Comparison of ENCODE assay signal across 10 cellular contexts in genomic region chr9:22158983-22159382, GRCh38.
DNase-seq lines count a peak whose midpoint lies in the region; ATAC-seq and TF ChIP-seq lines count a peak whose summit lies in the region.
"Had no signal": no experiment of that assay in that cellular context is flagged by ENCODE, and none has a peak within 500 bp of the region (broad histone marks: within the 10 kb centered on the region; RNA-seq: fewer than 3 reads in every experiment).

No MANE protein-coding gene starts in this region.

- ATAC-seq in WTC11 (no peak), left ventricle myocardium superior (peak; percentile 86), T-cell (replicated peaks in 1 of 4) (no peak)
- ATAC-seq in stimulated activated memory B cell treated with anti-CD40 and anti-IgM and Interleukin-4, amounts not matched to agents 10 μg/mL and 1 μg/mL and 100 μg/mL, for 72 hours = no peak

- H3K9me3 Mint-ChIP-seq in WTC11 (no peaks in the 10 kb centered on the region), T-cell (no peaks in the 10 kb centered on the region)
- H3K9me3 Mint-ChIP-seq in stimulated activated memory B cell treated with anti-CD40 and anti-IgM and Interleukin-4, amounts not matched to agents 10 μg/mL and 1 μg/mL and 100 μg/mL, for 72 hours = no peaks in the 10 kb centered on the region

- peak overlapping the region; percentile 3 for H3K9ac ChIP-seq in skeletal muscle satellite cell (ENCODE audit: low read depth, low read length)

- H3K4me2 ChIP-seq in skeletal muscle satellite cell (ENCODE audit: low read length) = peak overlapping the region; percentile 45

- TF ChIP-seq CTCF in WTC11 (IDR thresholded peaks at IDR 0.05) = no peak
- no peak for TF ChIP-seq CTCF in GM13977 (IDR thresholded peaks at IDR 0.05; ENCODE audit: extremely low read depth, insufficient read depth, missing control alignments)

- DNase-seq in HuH-7 (ENCODE audit: low spot score) = peak; percentile 43
- DNase-seq in WTC11 (ENCODE audit: low spot score) = no peak
- peak; percentile 39 for DNase-seq in left ventricle myocardium superior
- no peak for DNase-seq in GM13977 (ENCODE audit: low spot score)
- no peak for DNase-seq in NCI-H1092 treated with DMSO at 0.1 percent for 48 hours (lab: John Stamatoyannopoulos, UW)
- no peak for DNase-seq in T-cell
- DNase-seq: NCI-H1105 had no signal

- in situ Hi-C loops in GM13977 (cut with MboI; ENCODE audit: low pct_unique_long_range_greater_than_20kb, low sequenced_read_pairs, unreplicated experiment) = no loop called here

- CTCF ChIA-PET in WTC11 (lab: Charles Lee) (interaction anchor here (1.1 kb wide), 1 partner anchor 85 kb away, joined by 4 read pairs; no protein-coding TSS in a partner anchor), T-cell (lab: Charles Lee) (interaction anchor here in 1 of 2 donors (0.6 kb wide), 1 partner anchor 110 kb away, joined by 3 read pairs; no protein-coding TSS in a partner anchor)

- H3K4me1 Mint-ChIP-seq in WTC11 (no peaks in the 10 kb centered on the region), T-cell (peaks cover 0 to 2% (median 2%) of the 10 kb centered on the region in 3 donors)
- peaks cover 18% of the 10 kb centered on the region for H3K4me1 Mint-ChIP-seq in stimulated activated memory B cell treated with anti-CD40 and anti-IgM and Interleukin-4, amounts not matched to agents 10 μg/mL and 1 μg/mL and 100 μg/mL, for 72 hours

- no peak overlapping the region for H3K4me3 ChIP-seq in skeletal muscle satellite cell (ENCODE audit: low read length)
- H3K4me3 ChIP-seq: HAP-1 had no signal

- H3K9me3 ChIP-seq in skeletal muscle satellite cell (replicated peaks; ENCODE audit: low read length) = no peaks in the 10 kb centered on the region
- H3K9me3 ChIP-seq: HAP-1 had no signal

- POLR2A ChIA-PET in WTC11 (lab: Charles Lee) (interaction anchor here (0.6 kb wide), 1 partner anchor 485 kb away, joined by 3 read pairs; no protein-coding TSS in a partner anchor), T-cell (lab: Charles Lee) (interaction anchor here in 1 of 2 donors (0.6 kb wide), 1 partner anchor 13 kb away, joined by 3 read pairs; no protein-coding TSS in a partner anchor)

- no peak overlapping the region for H3K27ac Mint-ChIP-seq in WTC11
- no peak overlapping the region for H3K27ac Mint-ChIP-seq in stimulated activated memory B cell treated with anti-CD40 and anti-IgM and Interleukin-4, amounts not matched to agents 10 μg/mL and 1 μg/mL and 100 μg/mL, for 72 hours
- H3K27ac Mint-ChIP-seq in T-cell = no peak overlapping the region

- H3K36me3 ChIP-seq in skeletal muscle satellite cell (ENCODE audit: insufficient read depth, low read length) = no peaks in the 10 kb centered on the region
- H3K36me3 ChIP-seq: HAP-1 had no signal

- H3K27me3 ChIP-seq in skeletal muscle satellite cell (ENCODE audit: control insufficient read depth, insufficient read depth, low read length) = no peaks in the 10 kb centered on the region

- intact Hi-C loops in left ventricle myocardium superior (cut with micrococcal nuclease) = no loop called here

- H3K27me3 Mint-ChIP-seq in WTC11 (ENCODE audit: low read depth) (no peaks in the 10 kb centered on the region), T-cell (no peaks in the 10 kb centered on the region)
- H3K27me3 Mint-ChIP-seq in stimulated activated memory B cell treated with anti-CD40 and anti-IgM and Interleukin-4, amounts not matched to agents 10 μg/mL and 1 μg/mL and 100 μg/mL, for 72 hours = no peaks in the 10 kb centered on the region

- H3K4me3 Mint-ChIP-seq in WTC11 (no peak overlapping the region), T-cell (no peak overlapping the region)
- H3K4me3 Mint-ChIP-seq in stimulated activated memory B cell treated with anti-CD40 and anti-IgM and Interleukin-4, amounts not matched to agents 10 μg/mL and 1 μg/mL and 100 μg/mL, for 72 hours = no peak overlapping the region

- H3K4me1 ChIP-seq in skeletal muscle satellite cell (ENCODE audit: control insufficient read depth, insufficient read depth, low read length) = peaks cover 42% of the 10 kb centered on the region
- H3K4me1 ChIP-seq: HAP-1 had no signal

- H3K36me3 Mint-ChIP-seq in WTC11 = no peaks in the 10 kb centered on the region
- no peaks in the 10 kb centered on the region for H3K36me3 Mint-ChIP-seq in stimulated activated memory B cell treated with anti-CD40 and anti-IgM and Interleukin-4, amounts not matched to agents 10 μg/mL and 1 μg/mL and 100 μg/mL, for 72 hours
- no peaks in the 10 kb centered on the region for H3K36me3 Mint-ChIP-seq in T-cell

TF ChIP-seq in WTC11, 78 proteins besides CTCF, POLR2A, EP300 and RAD21:
- TF ChIP-seq GABPB1 (CRISPR knock-in tag; IDR thresholded peaks at IDR 0.05) (peak; percentile 95), ZNF263 (CRISPR knock-in tag; IDR thresholded peaks at IDR 0.05; ENCODE audit: low read depth) (no peak)

Comparison
In these comparisons a context has a peak if more than half of its experiments do, and no peak if none do; other contexts are left out.
1. DNase-seq: peak in HuH-7 (single experiment) and left ventricle myocardium superior (single experiment); none in WTC11 (single experiment), GM13977 (single experiment), NCI-H1092 treated with DMSO at 0.1 percent for 48 hours (single experiment) and T-cell (0 of 34).